Comparison of ENCODE assay signal across 1 cellular context in the genomic region with DNA sequence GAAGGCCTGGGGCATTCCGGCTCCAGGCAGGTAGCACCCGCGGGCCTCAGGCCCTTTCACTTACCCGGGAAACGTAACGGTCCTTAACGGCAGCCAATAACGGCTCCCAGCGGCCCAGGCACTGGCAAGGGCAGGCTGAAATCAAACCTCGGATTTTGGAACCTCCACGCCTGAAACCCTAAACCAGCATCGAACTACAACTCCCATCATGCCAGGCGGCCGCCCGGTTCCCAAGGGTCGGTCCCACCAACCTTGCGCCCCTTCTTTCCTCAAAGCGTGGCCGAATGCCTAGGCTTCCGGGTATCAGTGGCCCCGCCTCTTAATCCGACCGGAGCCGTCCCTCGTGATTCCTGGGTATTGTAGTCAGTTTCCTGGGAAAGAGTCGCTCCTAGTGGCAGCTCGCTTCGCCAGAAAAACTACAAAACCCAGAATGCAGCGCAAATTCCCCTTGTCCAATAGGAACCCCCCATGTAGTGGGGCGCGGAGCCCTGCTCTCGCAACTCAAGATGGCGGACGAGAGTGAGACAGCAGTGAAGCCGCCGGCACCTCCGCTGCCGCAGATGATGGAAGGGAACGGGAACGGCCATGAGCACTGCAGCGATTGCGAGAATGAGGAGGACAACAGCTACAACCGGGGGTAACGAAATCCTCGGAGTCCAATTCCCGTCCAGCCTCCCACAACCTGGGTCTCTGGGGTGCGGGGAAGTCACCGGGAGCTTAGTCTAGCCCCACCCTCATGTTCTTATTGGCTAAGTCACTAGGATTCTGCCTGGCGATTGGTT.
TF ChIP-seq lines count a peak whose summit lies in the region.

A gene (plus strand): TSS at position 494 of the 782 bp plus-strand sequence. CDS start 13 bp downstream, at position 507.

TF ChIP-seq in WTC11, 78 proteins besides CTCF, POLR2A, EP300 and RAD21 (continued from another document and continues in another):
- TF ChIP-seq, protein P1, sequence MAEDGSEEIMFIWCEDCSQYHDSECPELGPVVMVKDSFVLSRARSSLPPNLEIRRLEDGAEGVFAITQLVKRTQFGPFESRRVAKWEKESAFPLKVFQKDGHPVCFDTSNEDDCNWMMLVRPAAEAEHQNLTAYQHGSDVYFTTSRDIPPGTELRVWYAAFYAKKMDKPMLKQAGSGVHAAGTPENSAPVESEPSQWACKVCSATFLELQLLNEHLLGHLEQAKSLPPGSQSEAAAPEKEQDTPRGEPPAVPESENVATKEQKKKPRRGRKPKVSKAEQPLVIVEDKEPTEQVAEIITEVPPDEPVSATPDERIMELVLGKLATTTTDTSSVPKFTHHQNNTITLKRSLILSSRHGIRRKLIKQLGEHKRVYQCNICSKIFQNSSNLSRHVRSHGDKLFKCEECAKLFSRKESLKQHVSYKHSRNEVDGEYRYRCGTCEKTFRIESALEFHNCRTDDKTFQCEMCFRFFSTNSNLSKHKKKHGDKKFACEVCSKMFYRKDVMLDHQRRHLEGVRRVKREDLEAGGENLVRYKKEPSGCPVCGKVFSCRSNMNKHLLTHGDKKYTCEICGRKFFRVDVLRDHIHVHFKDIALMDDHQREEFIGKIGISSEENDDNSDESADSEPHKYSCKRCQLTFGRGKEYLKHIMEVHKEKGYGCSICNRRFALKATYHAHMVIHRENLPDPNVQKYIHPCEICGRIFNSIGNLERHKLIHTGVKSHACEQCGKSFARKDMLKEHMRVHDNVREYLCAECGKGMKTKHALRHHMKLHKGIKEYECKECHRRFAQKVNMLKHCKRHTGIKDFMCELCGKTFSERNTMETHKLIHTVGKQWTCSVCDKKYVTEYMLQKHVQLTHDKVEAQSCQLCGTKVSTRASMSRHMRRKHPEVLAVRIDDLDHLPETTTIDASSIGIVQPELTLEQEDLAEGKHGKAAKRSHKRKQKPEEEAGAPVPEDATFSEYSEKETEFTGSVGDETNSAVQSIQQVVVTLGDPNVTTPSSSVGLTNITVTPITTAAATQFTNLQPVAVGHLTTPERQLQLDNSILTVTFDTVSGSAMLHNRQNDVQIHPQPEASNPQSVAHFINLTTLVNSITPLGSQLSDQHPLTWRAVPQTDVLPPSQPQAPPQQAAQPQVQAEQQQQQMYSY (CRISPR knock-in tag; IDR thresholded peaks at IDR 0.05), result peak; percentile 59; the same call in 1 of the 2 replicates
- TF ChIP-seq ZNF138 (CRISPR knock-in tag; conservative IDR thresholded peaks at IDR 0.05), result no peak
- no peak for TF ChIP-seq NR2C2 (CRISPR knock-in tag; IDR thresholded peaks at IDR 0.05)
- TF ChIP-seq, protein P2, sequence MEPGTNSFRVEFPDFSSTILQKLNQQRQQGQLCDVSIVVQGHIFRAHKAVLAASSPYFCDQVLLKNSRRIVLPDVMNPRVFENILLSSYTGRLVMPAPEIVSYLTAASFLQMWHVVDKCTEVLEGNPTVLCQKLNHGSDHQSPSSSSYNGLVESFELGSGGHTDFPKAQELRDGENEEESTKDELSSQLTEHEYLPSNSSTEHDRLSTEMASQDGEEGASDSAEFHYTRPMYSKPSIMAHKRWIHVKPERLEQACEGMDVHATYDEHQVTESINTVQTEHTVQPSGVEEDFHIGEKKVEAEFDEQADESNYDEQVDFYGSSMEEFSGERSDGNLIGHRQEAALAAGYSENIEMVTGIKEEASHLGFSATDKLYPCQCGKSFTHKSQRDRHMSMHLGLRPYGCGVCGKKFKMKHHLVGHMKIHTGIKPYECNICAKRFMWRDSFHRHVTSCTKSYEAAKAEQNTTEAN (CRISPR knock-in tag; IDR thresholded peaks at IDR 0.05), result no peak
- TF ChIP-seq, protein P3, sequence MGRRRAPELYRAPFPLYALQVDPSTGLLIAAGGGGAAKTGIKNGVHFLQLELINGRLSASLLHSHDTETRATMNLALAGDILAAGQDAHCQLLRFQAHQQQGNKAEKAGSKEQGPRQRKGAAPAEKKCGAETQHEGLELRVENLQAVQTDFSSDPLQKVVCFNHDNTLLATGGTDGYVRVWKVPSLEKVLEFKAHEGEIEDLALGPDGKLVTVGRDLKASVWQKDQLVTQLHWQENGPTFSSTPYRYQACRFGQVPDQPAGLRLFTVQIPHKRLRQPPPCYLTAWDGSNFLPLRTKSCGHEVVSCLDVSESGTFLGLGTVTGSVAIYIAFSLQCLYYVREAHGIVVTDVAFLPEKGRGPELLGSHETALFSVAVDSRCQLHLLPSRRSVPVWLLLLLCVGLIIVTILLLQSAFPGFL (CRISPR knock-in tag; IDR thresholded peaks at IDR 0.05; ENCODE audit: borderline replicate concordance), result no peak
- TF ChIP-seq JUN (CRISPR knock-in tag; IDR thresholded peaks at IDR 0.05), result no peak
- TF ChIP-seq, protein P4, sequence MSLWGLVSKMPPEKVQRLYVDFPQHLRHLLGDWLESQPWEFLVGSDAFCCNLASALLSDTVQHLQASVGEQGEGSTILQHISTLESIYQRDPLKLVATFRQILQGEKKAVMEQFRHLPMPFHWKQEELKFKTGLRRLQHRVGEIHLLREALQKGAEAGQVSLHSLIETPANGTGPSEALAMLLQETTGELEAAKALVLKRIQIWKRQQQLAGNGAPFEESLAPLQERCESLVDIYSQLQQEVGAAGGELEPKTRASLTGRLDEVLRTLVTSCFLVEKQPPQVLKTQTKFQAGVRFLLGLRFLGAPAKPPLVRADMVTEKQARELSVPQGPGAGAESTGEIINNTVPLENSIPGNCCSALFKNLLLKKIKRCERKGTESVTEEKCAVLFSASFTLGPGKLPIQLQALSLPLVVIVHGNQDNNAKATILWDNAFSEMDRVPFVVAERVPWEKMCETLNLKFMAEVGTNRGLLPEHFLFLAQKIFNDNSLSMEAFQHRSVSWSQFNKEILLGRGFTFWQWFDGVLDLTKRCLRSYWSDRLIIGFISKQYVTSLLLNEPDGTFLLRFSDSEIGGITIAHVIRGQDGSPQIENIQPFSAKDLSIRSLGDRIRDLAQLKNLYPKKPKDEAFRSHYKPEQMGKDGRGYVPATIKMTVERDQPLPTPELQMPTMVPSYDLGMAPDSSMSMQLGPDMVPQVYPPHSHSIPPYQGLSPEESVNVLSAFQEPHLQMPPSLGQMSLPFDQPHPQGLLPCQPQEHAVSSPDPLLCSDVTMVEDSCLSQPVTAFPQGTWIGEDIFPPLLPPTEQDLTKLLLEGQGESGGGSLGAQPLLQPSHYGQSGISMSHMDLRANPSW (CRISPR knock-in tag; conservative IDR thresholded peaks at IDR 0.05; ENCODE audit: low read depth), result no peak
- TF ChIP-seq, protein P5, sequence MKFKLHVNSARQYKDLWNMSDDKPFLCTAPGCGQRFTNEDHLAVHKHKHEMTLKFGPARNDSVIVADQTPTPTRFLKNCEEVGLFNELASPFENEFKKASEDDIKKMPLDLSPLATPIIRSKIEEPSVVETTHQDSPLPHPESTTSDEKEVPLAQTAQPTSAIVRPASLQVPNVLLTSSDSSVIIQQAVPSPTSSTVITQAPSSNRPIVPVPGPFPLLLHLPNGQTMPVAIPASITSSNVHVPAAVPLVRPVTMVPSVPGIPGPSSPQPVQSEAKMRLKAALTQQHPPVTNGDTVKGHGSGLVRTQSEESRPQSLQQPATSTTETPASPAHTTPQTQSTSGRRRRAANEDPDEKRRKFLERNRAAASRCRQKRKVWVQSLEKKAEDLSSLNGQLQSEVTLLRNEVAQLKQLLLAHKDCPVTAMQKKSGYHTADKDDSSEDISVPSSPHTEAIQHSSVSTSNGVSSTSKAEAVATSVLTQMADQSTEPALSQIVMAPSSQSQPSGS (CRISPR knock-in tag; IDR thresholded peaks at IDR 0.05; ENCODE audit: borderline replicate concordance, low read depth), result no peak
- 0 out of 2 replicates have a peak, but pooled peaks have one; percentile 40 for TF ChIP-seq CREM (CRISPR knock-in tag; IDR thresholded peaks at IDR 0.05)
- no peak for TF ChIP-seq NFATC4 (CRISPR knock-in tag; IDR thresholded peaks at IDR 0.05)
- TF ChIP-seq, protein P6, sequence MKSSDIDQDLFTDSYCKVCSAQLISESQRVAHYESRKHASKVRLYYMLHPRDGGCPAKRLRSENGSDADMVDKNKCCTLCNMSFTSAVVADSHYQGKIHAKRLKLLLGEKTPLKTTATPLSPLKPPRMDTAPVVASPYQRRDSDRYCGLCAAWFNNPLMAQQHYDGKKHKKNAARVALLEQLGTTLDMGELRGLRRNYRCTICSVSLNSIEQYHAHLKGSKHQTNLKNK (CRISPR knock-in tag; IDR thresholded peaks at IDR 0.05), result no peak
- TF ChIP-seq ZNF121 (CRISPR knock-in tag; IDR thresholded peaks at IDR 0.05), result no peak
- no peak for TF ChIP-seq CBFB (CRISPR knock-in tag; IDR thresholded peaks at IDR 0.05; ENCODE audit: low read depth)
- TF ChIP-seq, protein P7, sequence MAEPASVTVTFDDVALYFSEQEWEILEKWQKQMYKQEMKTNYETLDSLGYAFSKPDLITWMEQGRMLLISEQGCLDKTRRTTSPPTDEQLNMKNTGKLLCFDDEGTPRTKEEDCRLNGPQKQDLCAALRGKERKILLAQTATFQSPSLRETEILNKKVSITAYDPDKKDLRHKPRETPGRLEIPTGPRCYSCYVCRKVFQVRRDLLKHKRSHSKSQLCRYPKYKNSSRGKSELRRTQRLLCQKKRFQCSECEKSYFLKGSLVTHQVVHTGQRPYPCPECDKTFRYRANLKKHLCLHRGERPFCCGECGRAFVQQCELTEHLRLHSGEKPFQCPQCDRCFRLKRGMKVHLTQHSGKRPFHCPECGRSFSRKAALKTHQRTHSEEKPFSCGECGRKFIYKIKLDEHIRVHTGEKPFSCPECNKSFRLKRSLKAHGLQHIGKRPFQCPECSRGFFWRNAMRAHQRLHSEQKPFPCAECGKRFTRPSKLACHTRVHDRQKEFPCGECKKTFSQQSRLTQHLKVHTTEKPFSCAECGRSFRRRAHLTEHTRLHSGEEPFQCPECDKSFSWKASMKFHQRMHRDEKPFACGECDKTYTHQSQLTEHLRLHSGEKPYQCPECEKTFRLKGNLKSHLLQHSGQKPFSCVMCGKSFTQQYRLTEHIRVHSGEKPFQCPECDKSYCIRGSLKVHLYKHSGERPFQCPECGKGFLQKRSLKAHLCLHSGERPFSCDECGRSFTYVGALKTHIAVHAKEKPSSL (CRISPR knock-in tag; conservative IDR thresholded peaks at IDR 0.05), result no peak
- peak; percentile 77; the same call in 1 of the 2 replicates for TF ChIP-seq GABPB1 (CRISPR knock-in tag; IDR thresholded peaks at IDR 0.05)
- TF ChIP-seq, protein P8, sequence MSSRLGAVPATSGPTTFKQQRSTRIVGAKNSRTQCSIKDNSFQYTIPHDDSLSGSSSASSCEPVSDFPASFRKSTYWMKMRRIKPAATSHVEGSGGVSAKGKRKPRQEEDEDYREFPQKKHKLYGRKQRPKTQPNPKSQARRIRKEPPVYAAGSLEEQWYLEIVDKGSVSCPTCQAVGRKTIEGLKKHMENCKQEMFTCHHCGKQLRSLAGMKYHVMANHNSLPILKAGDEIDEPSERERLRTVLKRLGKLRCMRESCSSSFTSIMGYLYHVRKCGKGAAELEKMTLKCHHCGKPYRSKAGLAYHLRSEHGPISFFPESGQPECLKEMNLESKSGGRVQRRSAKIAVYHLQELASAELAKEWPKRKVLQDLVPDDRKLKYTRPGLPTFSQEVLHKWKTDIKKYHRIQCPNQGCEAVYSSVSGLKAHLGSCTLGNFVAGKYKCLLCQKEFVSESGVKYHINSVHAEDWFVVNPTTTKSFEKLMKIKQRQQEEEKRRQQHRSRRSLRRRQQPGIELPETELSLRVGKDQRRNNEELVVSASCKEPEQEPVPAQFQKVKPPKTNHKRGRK (CRISPR knock-in tag; IDR thresholded peaks at IDR 0.05; ENCODE audit: borderline replicate concordance), result no peak
- no peak for TF ChIP-seq IRF2 (CRISPR knock-in tag; IDR thresholded peaks at IDR 0.05; ENCODE audit: borderline replicate concordance, low read depth)
- TF ChIP-seq, protein P9, sequence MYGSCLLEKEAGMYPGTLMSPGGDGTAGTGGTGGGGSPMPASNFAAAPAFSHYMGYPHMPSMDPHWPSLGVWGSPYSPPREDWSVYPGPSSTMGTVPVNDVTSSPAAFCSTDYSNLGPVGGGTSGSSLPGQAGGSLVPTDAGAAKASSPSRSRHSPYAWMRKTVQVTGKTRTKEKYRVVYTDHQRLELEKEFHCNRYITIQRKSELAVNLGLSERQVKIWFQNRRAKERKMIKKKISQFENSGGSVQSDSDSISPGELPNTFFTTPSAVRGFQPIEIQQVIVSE (CRISPR knock-in tag; IDR thresholded peaks at IDR 0.05; ENCODE audit: borderline replicate concordance), result no peak
- TF ChIP-seq, protein P10, sequence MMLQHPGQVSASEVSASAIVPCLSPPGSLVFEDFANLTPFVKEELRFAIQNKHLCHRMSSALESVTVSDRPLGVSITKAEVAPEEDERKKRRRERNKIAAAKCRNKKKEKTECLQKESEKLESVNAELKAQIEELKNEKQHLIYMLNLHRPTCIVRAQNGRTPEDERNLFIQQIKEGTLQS (CRISPR knock-in tag; conservative IDR thresholded peaks at IDR 0.05), result no peak
- TF ChIP-seq, protein P11, sequence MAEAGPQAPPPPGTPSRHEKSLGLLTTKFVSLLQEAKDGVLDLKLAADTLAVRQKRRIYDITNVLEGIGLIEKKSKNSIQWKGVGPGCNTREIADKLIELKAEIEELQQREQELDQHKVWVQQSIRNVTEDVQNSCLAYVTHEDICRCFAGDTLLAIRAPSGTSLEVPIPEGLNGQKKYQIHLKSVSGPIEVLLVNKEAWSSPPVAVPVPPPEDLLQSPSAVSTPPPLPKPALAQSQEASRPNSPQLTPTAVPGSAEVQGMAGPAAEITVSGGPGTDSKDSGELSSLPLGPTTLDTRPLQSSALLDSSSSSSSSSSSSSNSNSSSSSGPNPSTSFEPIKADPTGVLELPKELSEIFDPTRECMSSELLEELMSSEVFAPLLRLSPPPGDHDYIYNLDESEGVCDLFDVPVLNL (CRISPR knock-in tag; IDR thresholded peaks at IDR 0.05; ENCODE audit: borderline replicate concordance, low read depth), result no peak
- no peak for TF ChIP-seq ZNF219 (CRISPR knock-in tag; IDR thresholded peaks at IDR 0.05; ENCODE audit: borderline replicate concordance)
- TF ChIP-seq FOXP1 (CRISPR knock-in tag; IDR thresholded peaks at IDR 0.05; ENCODE audit: borderline replicate concordance), result 0 out of 2 replicates have a peak, but pooled peaks have one; percentile 18
- TF ChIP-seq, protein P12, sequence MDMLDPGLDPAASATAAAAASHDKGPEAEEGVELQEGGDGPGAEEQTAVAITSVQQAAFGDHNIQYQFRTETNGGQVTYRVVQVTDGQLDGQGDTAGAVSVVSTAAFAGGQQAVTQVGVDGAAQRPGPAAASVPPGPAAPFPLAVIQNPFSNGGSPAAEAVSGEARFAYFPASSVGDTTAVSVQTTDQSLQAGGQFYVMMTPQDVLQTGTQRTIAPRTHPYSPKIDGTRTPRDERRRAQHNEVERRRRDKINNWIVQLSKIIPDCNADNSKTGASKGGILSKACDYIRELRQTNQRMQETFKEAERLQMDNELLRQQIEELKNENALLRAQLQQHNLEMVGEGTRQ (CRISPR knock-in tag; IDR thresholded peaks at IDR 0.05), result peak; percentile 62
- TF ChIP-seq, protein P13, sequence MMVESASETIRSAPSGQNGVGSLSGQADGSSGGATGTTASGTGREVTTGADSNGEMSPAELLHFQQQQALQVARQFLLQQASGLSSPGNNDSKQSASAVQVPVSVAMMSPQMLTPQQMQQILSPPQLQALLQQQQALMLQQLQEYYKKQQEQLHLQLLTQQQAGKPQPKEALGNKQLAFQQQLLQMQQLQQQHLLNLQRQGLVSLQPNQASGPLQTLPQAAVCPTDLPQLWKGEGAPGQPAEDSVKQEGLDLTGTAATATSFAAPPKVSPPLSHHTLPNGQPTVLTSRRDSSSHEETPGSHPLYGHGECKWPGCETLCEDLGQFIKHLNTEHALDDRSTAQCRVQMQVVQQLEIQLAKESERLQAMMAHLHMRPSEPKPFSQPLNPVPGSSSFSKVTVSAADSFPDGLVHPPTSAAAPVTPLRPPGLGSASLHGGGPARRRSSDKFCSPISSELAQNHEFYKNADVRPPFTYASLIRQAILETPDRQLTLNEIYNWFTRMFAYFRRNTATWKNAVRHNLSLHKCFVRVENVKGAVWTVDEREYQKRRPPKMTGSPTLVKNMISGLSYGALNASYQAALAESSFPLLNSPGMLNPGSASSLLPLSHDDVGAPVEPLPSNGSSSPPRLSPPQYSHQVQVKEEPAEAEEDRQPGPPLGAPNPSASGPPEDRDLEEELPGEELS (CRISPR knock-in tag; IDR thresholded peaks at IDR 0.05), result peak; percentile 22; the same call in 1 of the 2 replicates
- TF ChIP-seq NFYB (CRISPR knock-in tag; conservative IDR thresholded peaks at IDR 0.05; ENCODE audit: low read depth), result peak; percentile 87
- TF ChIP-seq TEAD4 (CRISPR knock-in tag; IDR thresholded peaks at IDR 0.05), result no peak
